9 cellular contexts compared by ENCODE assay signal in the genomic region with DNA sequence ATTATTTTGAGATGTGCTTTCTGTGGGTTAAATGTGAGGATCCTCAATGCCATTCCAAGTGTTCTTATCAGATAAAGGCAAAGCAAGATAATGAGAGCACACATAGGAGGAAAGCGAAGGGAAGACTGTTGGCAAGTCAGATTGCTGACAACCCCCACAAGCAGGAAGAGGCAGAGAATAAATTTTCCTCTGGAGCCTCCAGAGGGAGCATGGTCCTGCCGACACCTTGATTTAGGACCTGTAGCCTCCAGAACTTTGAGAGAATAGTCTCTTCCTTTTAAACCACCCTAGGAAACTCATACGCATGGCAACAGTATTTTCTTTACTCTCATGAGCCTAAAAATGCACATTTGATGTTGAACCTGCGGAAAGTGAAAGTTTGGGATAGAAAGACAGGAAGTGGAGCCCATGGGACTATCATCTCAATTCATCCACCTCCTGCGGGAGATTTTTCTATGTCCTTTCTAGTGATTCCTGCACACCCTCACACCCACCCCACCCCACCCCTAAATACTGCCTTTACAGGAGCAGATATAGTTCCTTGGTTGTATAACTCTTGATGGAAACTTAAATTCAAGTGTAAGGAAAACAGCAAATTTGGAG.
DNase-seq lines count a peak whose midpoint lies in the region; ATAC-seq and TF ChIP-seq lines count a peak whose summit lies in the region.
"Had no signal": no experiment of that assay in that cellular context is flagged by ENCODE, and none has a peak within 500 bp of the region (broad histone marks: within the 10 kb centered on the region; RNA-seq: fewer than 3 reads in every experiment).

No MANE protein-coding gene starts in this region.

- peak; percentile 52 for TF ChIP-seq CTCF in foreskin fibroblast (IDR thresholded peaks at IDR 0.05; ENCODE audit: low read depth, low read length)

- peak; percentile 71 for DNase-seq in G401 (ENCODE audit: low spot score)
- DNase-seq in SHP77 (lab: John Stamatoyannopoulos, UW) = peak; percentile 54 to 65
- DNase-seq in foreskin fibroblast = peak in 1 of 2 donors; percentile 38
- DNase-seq in renal cortical epithelial cell (ENCODE audit: low read depth) = peak; percentile 65
- DNase-seq in COLO668 (lab: John Stamatoyannopoulos, UW; ENCODE audit: unreplicated experiment) = no peak
- no peak for DNase-seq in pons (ENCODE audit: low spot score)
- DNase-seq in activated CD8-positive, alpha-beta memory T cell treated with anti-CD3 and anti-CD28 coated beads for 24 hours = no peak
- DNase-seq: activated naive CD4-positive, alpha-beta T cell had no signal

- ATAC-seq in GM18870 (IDR thresholded peaks at IDR 0.05; ENCODE audit: unreplicated experiment) = no peak

- H3K4me3 ChIP-seq in foreskin fibroblast (ENCODE audit: low read depth in 1 of 2, low read length in 2 of 2) = no peak overlapping the region

- in situ Hi-C loops in G401 (cut with HindIII; ENCODE audit: low sequenced_read_pairs) = no loop called here

Comparison
In these comparisons a context has a peak if more than half of its experiments do, and no peak if none do; other contexts are left out.
1. DNase-seq: peak in G401 (single experiment), SHP77 (2 of 2) and renal cortical epithelial cell (single experiment); none in COLO668 (single experiment), pons (single experiment) and activated CD8-positive, alpha-beta memory T cell treated with anti-CD3 and anti-CD28 coated beads for 24 hours (single experiment).